In the genomic region with DNA sequence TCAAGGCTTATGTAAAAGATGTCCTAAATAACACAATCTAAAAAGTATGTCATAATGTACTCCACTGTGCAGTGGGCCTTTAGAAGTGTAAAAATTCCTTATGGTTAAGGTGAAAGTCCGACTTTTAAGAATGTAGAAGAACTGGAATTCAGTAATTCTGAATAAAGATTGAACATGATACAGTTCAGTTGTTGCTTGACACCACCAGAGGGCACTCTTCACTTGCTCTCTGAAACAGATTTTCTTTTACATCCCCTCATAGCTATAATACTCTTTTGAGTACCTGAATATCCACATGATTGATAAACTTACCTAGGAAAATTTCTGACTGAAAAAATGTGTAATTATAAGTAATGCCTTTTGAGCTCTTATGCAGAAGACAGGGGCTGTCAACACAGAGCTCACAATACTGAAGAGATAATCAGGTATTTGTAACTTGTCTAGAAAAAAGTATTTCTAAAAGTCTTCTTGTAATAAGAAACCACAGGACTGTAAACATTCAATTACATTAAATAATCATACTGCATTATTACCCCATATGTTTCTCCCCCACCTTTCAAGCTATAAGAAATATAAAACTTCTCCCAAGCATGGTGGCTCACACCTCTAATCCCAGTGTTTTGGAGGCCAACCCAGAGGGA, we compare ENCODE assay signal across 8 cellular contexts.
DNase-seq lines count a peak whose midpoint lies in the region; ATAC-seq, FAIRE-seq and TF ChIP-seq lines count a peak whose summit lies in the region.

No MANE protein-coding gene starts in this region.

- WGBS in thyroid gland, 2 donors = 0 to 2% methylated on average over 1 of the region's 1 CpG

- H3K9me3 ChIP-seq in thyroid gland = no peaks in the 10 kb centered on the region

- H3K4me1 ChIP-seq in thyroid gland = no peaks in the 10 kb centered on the region

- peaks cover 10% of the 10 kb centered on the region for H3K4me1 Mint-ChIP-seq in brain

- peak; percentile 88 for FAIRE-seq in GM18507 (lab: Jason Lieb, UNC)

- peak overlapping the region in 1 of 5 experiments; percentile 9 for H3K27ac Mint-ChIP-seq in brain

- no peaks in the 10 kb centered on the region for H3K9me3 Mint-ChIP-seq in brain

- peak; percentile 74 for ATAC-seq in HG03520 (IDR thresholded peaks at IDR 0.05; ENCODE audit: unreplicated experiment)
- no peak for ATAC-seq in GM21619 (IDR thresholded peaks at IDR 0.05; ENCODE audit: unreplicated experiment)

- TF ChIP-seq CTCF in brain (conservative IDR thresholded peaks at IDR 0.05) (peak; percentile 94), kidney epithelial cell (IDR thresholded peaks at IDR 0.05; ENCODE audit: insufficient read depth, low read length, poor library complexity, severe bottlenecking) (peak; percentile 72), thyroid gland (IDR thresholded peaks at IDR 0.05) (peak; percentile 72 to 93 (median 82))

- DNase-seq in COLO829 (ENCODE audit: low spot score) = peak; percentile 44
- peak; percentile 9 for DNase-seq in GM18507 (ENCODE audit: extremely low spot score, insufficient read length, low read depth)
- peak; percentile 77 for DNase-seq in NCI-H69 (lab: John Stamatoyannopoulos, UW)
- peak; percentile 28 for DNase-seq in kidney epithelial cell (ENCODE audit: low read depth)
- peak; percentile 36 to 37 for DNase-seq in thyroid gland

- H3K36me3 ChIP-seq in kidney epithelial cell (ENCODE audit: control insufficient read depth, insufficient read depth, low read length) = no peaks in the 10 kb centered on the region
- no peaks in the 10 kb centered on the region for H3K36me3 ChIP-seq in thyroid gland

- H3K27me3 ChIP-seq in kidney epithelial cell (ENCODE audit: control insufficient read depth, insufficient read depth, low read length) = no peaks in the 10 kb centered on the region
- H3K27me3 ChIP-seq in thyroid gland = no peaks in the 10 kb centered on the region

- H3K4me3 ChIP-seq in kidney epithelial cell (ENCODE audit: low read depth, low read length) = no peak overlapping the region
- no peak overlapping the region for H3K4me3 ChIP-seq in thyroid gland (replicated peaks in 1 of 3)

- no peaks in the 10 kb centered on the region for H3K36me3 Mint-ChIP-seq in brain

- H3K27me3 Mint-ChIP-seq in brain = no peaks in the 10 kb centered on the region

- intact Hi-C loops in thyroid gland (cut with DNase I) = loop anchor here (5.0 kb wide), 1 partner anchor 335 kb away; no protein-coding TSS in a partner anchor

- no peak for TF ChIP-seq POLR2A in thyroid gland (IDR thresholded peaks at IDR 0.05)

- H3K27ac ChIP-seq in thyroid gland = no peak overlapping the region

- H3K4me3 Mint-ChIP-seq in brain = no peak overlapping the region

Comparison
In these comparisons a context has a peak if more than half of its experiments do, and no peak if none do; other contexts are left out.
1. DNase-seq: peak in every context shown above with its lines; median percentile 77 in NCI-H69; 44 in COLO829; 36 in thyroid gland; 28 in kidney epithelial cell; 9 in GM18507.